In the genomic region with DNA sequence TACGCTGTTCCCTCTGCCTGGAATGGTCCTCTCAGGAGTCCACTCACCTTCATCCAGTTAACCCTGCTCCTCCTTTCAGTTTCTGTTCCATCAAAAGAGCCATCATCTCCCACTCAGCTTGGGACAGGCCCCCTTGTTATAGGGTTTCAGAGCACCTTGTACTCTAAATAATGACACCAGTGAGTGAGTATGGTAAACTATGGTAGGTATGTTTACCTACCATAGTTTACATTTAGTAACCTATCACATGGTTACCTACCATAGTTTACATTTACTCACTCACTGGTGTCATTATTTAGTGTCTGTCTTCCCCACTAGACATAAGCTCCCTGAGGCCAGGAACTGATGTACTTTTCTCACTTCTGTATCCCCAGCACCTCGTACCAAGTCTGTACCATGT, we compare ENCODE assay signal across 30 cellular contexts.
"Had no signal": no experiment of that assay in that cellular context is flagged by ENCODE, and none has a peak within 500 bp of the region (broad histone marks: within the 10 kb centered on the region; RNA-seq: fewer than 3 reads in every experiment).

No MANE protein-coding gene starts in this region.

- H3K36me3 ChIP-seq: brain microvascular endothelial cell, esophagus muscularis mucosa, gastrocnemius medialis, heart left ventricle had no signal

- H3K9me3 ChIP-seq: esophagus muscularis mucosa, gastrocnemius medialis, heart left ventricle had no signal

- DNase-seq: activated CD4-positive, alpha-beta memory T cell treated with anti-CD3 and anti-CD28 coated beads, Interleukin-2, amount 10 ng/mL, durations not matched to agents 7 days and 5 days; activated CD4-positive, alpha-beta T cell treated with anti-CD3 and anti-CD28 coated beads for 36 hours; activated CD4-positive, alpha-beta T cell treated with anti-CD3 and anti-CD28 coated beads, Interleukin-2, amount 10 ng/mL, durations not matched to agents 7 days and 5 days; activated CD4-positive, alpha-beta T cell treated with anti-CD3 and anti-CD28 coated beads, Interleukin-2, amount 50 U/mL, for 4 hours; activated CD4-positive, CD25-positive, alpha-beta regulatory T cell; activated CD4-positive, CD25-positive, alpha-beta regulatory T cell treated with anti-CD3 and anti-CD28 coated beads, Interleukin-2, amount 50 U/mL, for 72 hours; activated CD8-positive, alpha-beta memory T cell treated with anti-CD3 and anti-CD28 coated beads, Interleukin-2, amount 50 U/mL, for 48 hours; activated gamma-delta T cell; activated naive CD4-positive, alpha-beta T cell; activated naive CD4-positive, alpha-beta T cell treated with anti-CD3 and anti-CD28 coated beads, Interleukin-2, amount 10 ng/mL, durations not matched to agents 7 days and 5 days; activated naive CD8-positive, alpha-beta T cell treated with anti-CD3 and anti-CD28 coated beads, Interleukin-2, amount 10 ng/mL, durations not matched to agents 7 days and 5 days; activated T-cell treated with anti-CD3 and anti-CD28 coated beads for 4 hours; activated T-cell treated with anti-CD3 and anti-CD28 coated beads, Interleukin-2, amount 50 U/mL, for 24 hours; activated T-cell treated with anti-CD3 and anti-CD28 coated beads, Interleukin-2, amount 50 U/mL, for 72 hours; amniotic stem cell; anterior cingulate cortex; brain microvascular endothelial cell; effector CD4-positive, alpha-beta T cell; effector memory CD8-positive, alpha-beta T cell; erythroblast; foreskin keratinocyte; gastrocnemius medialis; glutamatergic neuron; heart left ventricle; T-helper 2 cell had no signal

- H3K4me3 ChIP-seq: coronary artery, esophagus muscularis mucosa, gastrocnemius medialis, heart left ventricle had no signal

- ATAC-seq: activated CD4-positive, alpha-beta T cell treated with anti-CD3 and anti-CD28 coated beads for 36 hours; activated naive CD4-positive, alpha-beta T cell treated with anti-CD3 and anti-CD28 coated beads, Interleukin-2, amount 50 U/mL, for 72 hours; activated T-cell treated with anti-CD3 and anti-CD28 coated beads, Interleukin-2, amount 50 U/mL, for 72 hours; effector memory CD8-positive, alpha-beta T cell; foreskin keratinocyte; heart left ventricle had no signal

- FAIRE-seq: astrocyte, bronchial epithelial cell had no signal

- H3K27me3 ChIP-seq: brain microvascular endothelial cell, esophagus muscularis mucosa, foreskin keratinocyte, gastrocnemius medialis, heart left ventricle had no signal

- H3K27ac ChIP-seq: brain microvascular endothelial cell, coronary artery, esophagus muscularis mucosa, foreskin keratinocyte, gastrocnemius medialis, heart left ventricle had no signal
